In the genomic region with DNA sequence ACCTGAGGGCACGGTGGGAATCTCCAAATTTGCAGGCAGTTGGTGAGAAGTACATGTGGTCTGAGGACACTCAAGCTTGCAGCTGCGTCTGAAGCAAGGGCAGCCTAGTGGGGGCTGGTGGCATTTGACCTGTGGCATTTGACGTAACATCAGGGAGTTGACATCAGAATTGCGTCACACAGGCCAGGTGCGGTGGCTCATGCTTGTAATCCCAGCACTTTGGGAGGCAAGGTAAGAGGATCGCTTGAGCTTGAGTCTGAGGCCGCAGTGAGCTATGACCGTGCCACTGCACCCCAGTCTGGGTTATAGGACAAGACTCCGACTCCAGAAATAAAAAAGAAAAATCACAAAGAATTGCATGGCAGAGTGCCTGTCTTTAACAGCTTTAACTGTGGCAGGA, we compare ENCODE assay signal across 32 cellular contexts.
"Had no signal": no experiment of that assay in that cellular context is flagged by ENCODE, and none has a peak within 500 bp of the region (broad histone marks: within the 10 kb centered on the region; RNA-seq: fewer than 3 reads in every experiment).

No MANE protein-coding gene starts in this region.

- H3K9me3 ChIP-seq: ascending aorta, esophagus squamous epithelium, gastroesophageal sphincter had no signal

- ATAC-seq: activated CD4-positive, CD25-positive, alpha-beta regulatory T cell treated with anti-CD3 and anti-CD28 coated beads, Interleukin-2, amount 50 U/mL, for 24 hours; activated CD8-positive, alpha-beta T cell treated with anti-CD3 and anti-CD28 coated beads, Interleukin-2, amount 10 ng/mL, durations not matched to agents 7 days and 5 days; activated T-cell treated with anti-CD3 and anti-CD28 coated beads, Interleukin-2, amount 50 U/mL, for 4 hours; activated T-helper 17 cell treated with anti-CD3 and anti-CD28 coated beads, Interleukin-2, amount 50 U/mL, for 72 hours; effector memory CD8-positive, alpha-beta T cell; gastroesophageal sphincter; T-helper 17 cell had no signal

- H3K9me3 Mint-ChIP-seq: activated naive CD8-positive, alpha-beta T cell treated with anti-CD3 and anti-CD28 coated beads for 36 hours; activated T-cell treated with anti-CD3 and anti-CD28 coated beads, Interleukin-2, amount 50 U/mL, for 4 hours; activated T-helper 17 cell treated with anti-CD3 and anti-CD28 coated beads, Interleukin-2, amount 50 U/mL, for 72 hours; effector memory CD8-positive, alpha-beta T cell had no signal

- H3K4me1 Mint-ChIP-seq: activated B cell treated with CpG ODN at 0.5 μM for 24 hours; activated naive CD8-positive, alpha-beta T cell treated with anti-CD3 and anti-CD28 coated beads for 36 hours; activated T-helper 17 cell treated with anti-CD3 and anti-CD28 coated beads, Interleukin-2, amount 50 U/mL, for 72 hours; brain; central memory CD8-positive, alpha-beta T cell; T-helper 17 cell had no signal

- H3K4me3 Mint-ChIP-seq: activated B cell treated with CpG ODN at 0.5 μM for 24 hours; activated CD4-positive, alpha-beta memory T cell treated with anti-CD3 and anti-CD28 coated beads for 36 hours; activated CD8-positive, alpha-beta T cell treated with anti-CD3 and anti-CD28 coated beads, Interleukin-2, amount 10 ng/mL, durations not matched to agents 7 days and 5 days; activated naive CD8-positive, alpha-beta T cell treated with anti-CD3 and anti-CD28 coated beads for 36 hours; activated T-cell treated with anti-CD3 and anti-CD28 coated beads, Interleukin-2, amount 50 U/mL, for 4 hours; activated T-helper 17 cell treated with anti-CD3 and anti-CD28 coated beads, Interleukin-2, amount 50 U/mL, for 72 hours; brain; central memory CD8-positive, alpha-beta T cell; effector memory CD8-positive, alpha-beta T cell; T-helper 17 cell; T-helper 2 cell treated with Interferon-gamma antibody and Interleukin-4, amounts not matched to agents 5 μg/mL and 100 μg/mL, for 36 hours had no signal

- H3K4me3 ChIP-seq: ascending aorta, coronary artery, esophagus squamous epithelium, gastroesophageal sphincter had no signal

- H3K27ac ChIP-seq: ascending aorta, coronary artery, epithelial cell of prostate, esophagus squamous epithelium, gastroesophageal sphincter, WERI-Rb-1 had no signal

- H3K36me3 ChIP-seq: WERI-Rb-1 had no signal

- H3K27me3 Mint-ChIP-seq: activated B cell treated with CpG ODN at 0.5 μM for 24 hours; activated CD4-positive, alpha-beta memory T cell treated with anti-CD3 and anti-CD28 coated beads for 36 hours; activated naive CD8-positive, alpha-beta T cell treated with anti-CD3 and anti-CD28 coated beads for 36 hours; activated T-helper 17 cell treated with anti-CD3 and anti-CD28 coated beads, Interleukin-2, amount 50 U/mL, for 72 hours; central memory CD8-positive, alpha-beta T cell; effector memory CD8-positive, alpha-beta T cell; T-helper 17 cell had no signal

- DNase-seq: activated B cell treated with CpG ODN at 0.5 μM for 24 hours; activated CD4-positive, alpha-beta memory T cell treated with anti-CD3 and anti-CD28 coated beads for 36 hours; activated CD4-positive, alpha-beta T cell treated with anti-CD3 and anti-CD28 coated beads for 48 hours; activated CD8-positive, alpha-beta T cell treated with anti-CD3 and anti-CD28 coated beads, Interleukin-2, amount 10 ng/mL, durations not matched to agents 7 days and 5 days; activated effector memory CD4-positive, alpha-beta T cell treated with Interleukin-2 at 50 U/mL for 16 hours; activated gamma-delta T cell treated with Interleukin-2 at 50 U/mL for 16 hours; activated naive CD4-positive, alpha-beta T cell treated with anti-CD3 and anti-CD28 coated beads, Interleukin-2, amount 50 U/mL, for 16 hours; activated naive CD4-positive, alpha-beta T cell treated with Interleukin-2 at 50 U/mL for 16 hours; activated naive CD8-positive, alpha-beta T cell treated with anti-CD3 and anti-CD28 coated beads for 36 hours; activated T-cell treated with anti-CD3 and anti-CD28 coated beads, Interleukin-2, amount 50 U/mL, for 4 hours; dermis blood vessel endothelial cell; effector CD4-positive, alpha-beta T cell; effector memory CD8-positive, alpha-beta T cell; esophagus squamous epithelium; foreskin melanocyte; head of caudate nucleus; hippocampal formation; T-helper 1 cell; T-helper 17 cell; T1000; WERI-Rb-1 had no signal

- H3K27ac Mint-ChIP-seq: activated B cell treated with CpG ODN at 0.5 μM for 24 hours; activated CD4-positive, alpha-beta memory T cell treated with anti-CD3 and anti-CD28 coated beads for 36 hours; activated CD8-positive, alpha-beta T cell treated with anti-CD3 and anti-CD28 coated beads, Interleukin-2, amount 10 ng/mL, durations not matched to agents 7 days and 5 days; activated naive CD8-positive, alpha-beta T cell treated with anti-CD3 and anti-CD28 coated beads for 36 hours; activated T-helper 17 cell treated with anti-CD3 and anti-CD28 coated beads, Interleukin-2, amount 50 U/mL, for 72 hours; brain; effector memory CD8-positive, alpha-beta T cell; T-helper 17 cell; T-helper 2 cell treated with Interferon-gamma antibody and Interleukin-4, amounts not matched to agents 5 μg/mL and 100 μg/mL, for 36 hours had no signal

- H3K27me3 ChIP-seq: ascending aorta, esophagus squamous epithelium, gastroesophageal sphincter had no signal

- FAIRE-seq: bronchial epithelial cell, endothelial cell of umbilical vein had no signal

- H3K4me1 ChIP-seq: ascending aorta, esophagus squamous epithelium, gastroesophageal sphincter had no signal
